In the genomic region with DNA sequence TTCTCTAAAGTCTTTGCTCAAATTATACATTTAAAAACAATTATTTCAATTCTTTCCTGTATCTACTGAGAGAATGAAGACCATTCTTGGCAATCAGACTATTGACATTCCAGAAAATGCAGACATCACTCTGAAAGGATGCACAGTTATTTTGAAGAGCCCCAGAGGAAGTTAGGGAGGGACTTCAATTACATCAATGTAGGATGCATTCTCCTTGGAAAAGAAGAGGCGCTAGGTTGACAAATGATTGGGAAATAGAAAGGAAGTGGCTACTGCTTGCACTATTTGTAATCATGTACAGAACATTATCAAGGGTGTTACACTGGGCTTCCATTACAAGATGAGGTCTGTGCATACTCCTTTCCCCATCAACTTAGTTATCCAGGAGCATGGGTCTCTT, we compare ENCODE assay signal across 17 cellular contexts.
DNase-seq lines count a peak whose midpoint lies in the region; TF ChIP-seq lines count a peak whose summit lies in the region.
"Had no signal": no experiment of that assay in that cellular context is flagged by ENCODE, and none has a peak within 500 bp of the region (broad histone marks: within the 10 kb centered on the region; RNA-seq: fewer than 3 reads in every experiment).

No MANE protein-coding gene starts in this region.

- TF ChIP-seq CTCF in SU-DHL-6 (IDR thresholded peaks at IDR 0.05; ENCODE audit: insufficient read depth, low read length, poor library complexity, severe bottlenecking) (no peak), fibroblast of mammary gland (conservative IDR thresholded peaks at IDR 0.05; ENCODE audit: control insufficient read depth, insufficient read depth, low read depth, low read length) (no peak)

- WGBS in GM23248 (ENCODE audit: low coverage in 1 of 2, low lambda C conversion rate in 2 of 2, missing lambda C conversion rate in 2 of 2), 2 experiments: 45 to 55% methylated on average over 1 of the region's 1 CpG

- H3F3A ChIP-seq in GM23248 (ENCODE audit: insufficient read depth) (peaks cover 35% of the 10 kb centered on the region), SU-DHL-6 (ENCODE audit: insufficient read depth) (0 out of 2 replicates have a peak, but pooled peaks cover 3% of the 10 kb centered on the region)

- H3K4me2 ChIP-seq in GM23248 (ENCODE audit: unreplicated experiment) (peak overlapping the region; percentile 24), SU-DHL-6 (ENCODE audit: low read depth, low read length, poor library complexity, severe bottlenecking) (peak overlapping the region; percentile 15)

- peaks cover 20% of the 10 kb centered on the region for H3K4me1 ChIP-seq in ACC112 (ENCODE audit: control insufficient read depth, insufficient read depth, low read length, unreplicated experiment)
- H3K4me1 ChIP-seq in GM23248 (ENCODE audit: insufficient read depth): peaks cover 34% of the 10 kb centered on the region

- no peaks in the 10 kb centered on the region for H3K9me2 ChIP-seq in GM23248 (ENCODE audit: insufficient read depth)
- no peaks in the 10 kb centered on the region for H3K9me2 ChIP-seq in SU-DHL-6 (replicated peaks; ENCODE audit: insufficient read depth, low read length)

- H3K9me3 ChIP-seq in GM23248 (ENCODE audit: low read depth) (no peaks in the 10 kb centered on the region), SU-DHL-6 (ENCODE audit: insufficient read depth, low read length) (no peaks in the 10 kb centered on the region)
- H3K9me3 ChIP-seq: Peyer's patch had no signal

- no peak overlapping the region for H3K9ac ChIP-seq in GM23248
- no peak overlapping the region for H3K9ac ChIP-seq in SU-DHL-6 (ENCODE audit: low read length)

- H3K36me3 ChIP-seq in ACC112 (ENCODE audit: insufficient read depth, low read length) (no peaks in the 10 kb centered on the region), GM23248 (ENCODE audit: low read depth) (no peaks in the 10 kb centered on the region), SU-DHL-6 (ENCODE audit: low read length) (no peaks in the 10 kb centered on the region)
- H3K36me3 ChIP-seq: HAP-1, Peyer's patch had no signal

- no peak overlapping the region for H2AFZ ChIP-seq in ACC112 (ENCODE audit: low read length, unreplicated experiment)
- no peak overlapping the region for H2AFZ ChIP-seq in GM23248
- H2AFZ ChIP-seq in SU-DHL-6 (ENCODE audit: low read depth, low read length, severe bottlenecking): no peak overlapping the region

- H3K79me2 ChIP-seq in ACC112 (ENCODE audit: control insufficient read depth, insufficient read depth, low read length, unreplicated experiment): peaks cover 14% of the 10 kb centered on the region
- peaks cover 58% of the 10 kb centered on the region for H3K79me2 ChIP-seq in GM23248 (ENCODE audit: insufficient read depth)
- peaks cover 78% of the 10 kb centered on the region for H3K79me2 ChIP-seq in SU-DHL-6 (ENCODE audit: insufficient read depth, low read length)

- H3K27ac ChIP-seq in ACC112 (ENCODE audit: low read depth, low read length): peak overlapping the region; percentile 32
- peak overlapping the region; percentile 30; the same call in 1 of the 2 replicates for H3K27ac ChIP-seq in GM23248
- no peak overlapping the region for H3K27ac ChIP-seq in SU-DHL-6 (ENCODE audit: low read depth, low read length)
- H3K27ac ChIP-seq: Peyer's patch had no signal

- H3K4me3 ChIP-seq in ACC112 (ENCODE audit: low read depth, low read length) (no peak overlapping the region), GM23248 (no peak overlapping the region), SU-DHL-6 (ENCODE audit: insufficient read depth, low read length, poor library complexity, severe bottlenecking) (no peak overlapping the region), fibroblast of mammary gland (ENCODE audit: control insufficient read depth, low read depth, low read length) (no peak overlapping the region)
- H3K4me3 ChIP-seq: HAP-1, MG63, Peyer's patch had no signal

- DNase-seq in GM23248 (peak; percentile 69), fibroblast of mammary gland (ENCODE audit: low read depth) (peak; percentile 67), NCI-H1417 treated with DMSO at 0.1 percent for 48 hours (lab: John Stamatoyannopoulos, UW) (no peak), A172 (ENCODE audit: low spot score) (no peak), 8988T (no peak)
- no peak for DNase-seq in activated CD4-positive, CD25-positive, alpha-beta regulatory T cell treated with anti-CD3 and anti-CD28 coated beads, Interleukin-2, amount 50 U/mL, for 72 hours
- DNase-seq: amniotic stem cell; MG63; NCI-H2081; NCI-H69; Peyer's patch; stimulated activated CD4-positive, alpha-beta T cell treated with anti-CD3 and anti-CD28 coated beads, Interleukin-2, amount 100 ng/mL, for 24 hours; substantia nigra; T-helper 1 cell had no signal

- H3K27me3 ChIP-seq in ACC112 (ENCODE audit: insufficient read depth, low read length) (no peaks in the 10 kb centered on the region), GM23248 (replicated peaks; ENCODE audit: insufficient read depth) (no peaks in the 10 kb centered on the region), SU-DHL-6 (ENCODE audit: low read length) (no peaks in the 10 kb centered on the region)
- H3K27me3 ChIP-seq: MG63, Peyer's patch had no signal

- H4K20me1 ChIP-seq in GM23248 (ENCODE audit: insufficient read depth) (no peaks in the 10 kb centered on the region; the same call in 1 of the 2 replicates), SU-DHL-6 (ENCODE audit: low read depth, low read length) (no peaks in the 10 kb centered on the region)

- in situ Hi-C loops in GM23248 (cut with MboI): no loop called here

Comparison
In these comparisons a context has a peak if more than half of its experiments do, and no peak if none do; other contexts are left out.
1. DNase-seq: peak in GM23248 (single experiment) and fibroblast of mammary gland (single experiment); none in NCI-H1417 treated with DMSO at 0.1 percent for 48 hours (single experiment), A172 (single experiment), activated CD4-positive, CD25-positive, alpha-beta regulatory T cell treated with anti-CD3 and anti-CD28 coated beads, Interleukin-2, amount 50 U/mL, for 72 hours (single experiment) and 8988T (single experiment).